1 cellular context compared by ENCODE assay signal in the genomic region with DNA sequence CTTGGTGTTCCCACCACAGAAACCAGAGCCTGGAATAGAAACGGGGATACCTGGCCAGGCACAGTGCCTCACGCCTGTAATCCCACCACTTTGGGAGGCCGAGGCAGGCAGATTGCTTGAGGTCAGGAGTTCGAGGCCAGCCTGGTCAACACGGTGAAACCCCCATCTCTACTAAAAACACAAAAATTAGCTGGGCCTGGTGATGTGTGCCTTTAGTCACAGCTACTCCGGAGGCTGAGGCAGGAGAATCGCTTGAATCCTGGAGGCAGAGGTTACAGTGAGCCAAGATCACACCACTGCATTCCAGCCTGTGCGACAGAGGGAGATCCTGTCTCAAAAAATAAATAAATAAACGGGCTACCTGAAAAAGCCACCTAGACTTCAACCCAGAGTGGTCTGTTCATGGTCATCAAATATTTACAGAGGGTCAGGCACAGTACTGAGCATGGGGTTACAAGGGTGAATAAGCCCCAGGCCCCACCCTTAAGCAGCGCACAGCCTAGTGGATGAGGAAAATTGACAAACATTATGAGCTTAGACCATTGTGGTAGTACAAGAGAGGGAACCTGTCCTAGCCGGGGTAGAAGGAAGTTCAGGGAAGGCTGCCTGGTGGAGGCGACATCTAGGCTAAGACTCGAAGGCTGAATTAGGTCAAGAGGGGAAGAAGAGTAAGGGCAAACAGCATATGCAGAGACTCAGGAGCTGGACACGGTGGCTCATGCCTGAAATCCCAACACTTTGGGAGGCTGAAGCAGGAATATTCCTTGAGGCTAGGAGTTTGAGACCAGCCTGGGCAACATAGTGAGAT.
A peak's percentile ranks its signal among the peaks of the same experiment; 100 is the strongest.
TF ChIP-seq lines count a peak whose summit lies in the region.

No MANE protein-coding gene starts in this region.

TF ChIP-seq in HepG2, 621 proteins besides CTCF, POLR2A, EP300 and RAD21 (continued from another document and continues in another):
- TF ChIP-seq AKAP8 (CRISPR knock-in tag; IDR thresholded peaks at IDR 0.05), result peak; percentile 93
- TF ChIP-seq RXRA (CRISPR knock-in tag; IDR thresholded peaks at IDR 0.05), result peak; percentile 95
- TF ChIP-seq SIX1 (CRISPR knock-in tag; IDR thresholded peaks at IDR 0.05; ENCODE audit: borderline replicate concordance), result peak; percentile 72; the same call in 1 of the 2 replicates
- peak; percentile 52 for TF ChIP-seq STAG1 (CRISPR knock-in tag; IDR thresholded peaks at IDR 0.05)
- TF ChIP-seq, protein P1, sequence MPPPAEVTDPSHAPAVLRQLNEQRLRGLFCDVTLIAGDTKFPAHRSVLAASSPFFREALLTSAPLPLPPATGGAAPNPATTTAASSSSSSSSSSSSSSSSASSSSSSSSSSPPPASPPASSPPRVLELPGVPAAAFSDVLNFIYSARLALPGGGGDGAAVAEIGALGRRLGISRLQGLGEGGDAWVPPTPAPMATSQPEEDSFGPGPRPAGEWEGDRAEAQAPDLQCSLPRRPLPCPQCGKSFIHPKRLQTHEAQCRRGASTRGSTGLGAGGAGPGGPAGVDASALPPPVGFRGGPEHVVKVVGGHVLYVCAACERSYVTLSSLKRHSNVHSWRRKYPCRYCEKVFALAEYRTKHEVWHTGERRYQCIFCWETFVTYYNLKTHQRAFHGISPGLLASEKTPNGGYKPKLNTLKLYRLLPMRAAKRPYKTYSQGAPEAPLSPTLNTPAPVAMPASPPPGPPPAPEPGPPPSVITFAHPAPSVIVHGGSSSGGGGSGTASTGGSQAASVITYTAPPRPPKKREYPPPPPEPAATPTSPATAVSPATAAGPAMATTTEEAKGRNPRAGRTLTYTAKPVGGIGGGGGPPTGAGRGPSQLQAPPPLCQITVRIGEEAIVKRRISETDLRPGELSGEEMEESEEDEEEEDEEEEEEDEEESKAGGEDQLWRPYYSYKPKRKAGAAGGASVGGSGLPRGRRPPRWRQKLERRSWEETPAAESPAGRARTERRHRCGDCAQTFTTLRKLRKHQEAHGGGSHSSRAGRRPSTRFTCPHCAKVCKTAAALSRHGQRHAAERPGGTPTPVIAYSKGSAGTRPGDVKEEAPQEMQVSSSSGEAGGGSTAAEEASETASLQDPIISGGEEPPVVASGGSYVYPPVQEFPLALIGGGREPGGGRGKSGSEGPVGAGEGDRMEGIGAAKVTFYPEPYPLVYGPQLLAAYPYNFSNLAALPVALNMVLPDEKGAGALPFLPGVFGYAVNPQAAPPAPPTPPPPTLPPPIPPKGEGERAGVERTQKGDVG (CRISPR knock-in tag; IDR thresholded peaks at IDR 0.05; ENCODE audit: borderline replicate concordance), result peak; percentile 32; the same call in 1 of the 2 replicates
- TF ChIP-seq JARID2 (CRISPR knock-in tag; IDR thresholded peaks at IDR 0.05; ENCODE audit: insufficient replicate concordance), result peak; percentile 73
- TF ChIP-seq ZZZ3 (CRISPR knock-in tag; IDR thresholded peaks at IDR 0.05; ENCODE audit: borderline replicate concordance), result no peak; the same call in 1 of the 2 replicates
- peak; percentile 91 for TF ChIP-seq NR2F6 (IDR thresholded peaks at IDR 0.05)
- peak; percentile 93 for TF ChIP-seq NR2F6 (CRISPR knock-in tag; IDR thresholded peaks at IDR 0.05)
- TF ChIP-seq SIN3A (IDR thresholded peaks at IDR 0.05; ENCODE audit: borderline replicate concordance, low read depth, low read length), result no peak
- TF ChIP-seq, protein P2, sequence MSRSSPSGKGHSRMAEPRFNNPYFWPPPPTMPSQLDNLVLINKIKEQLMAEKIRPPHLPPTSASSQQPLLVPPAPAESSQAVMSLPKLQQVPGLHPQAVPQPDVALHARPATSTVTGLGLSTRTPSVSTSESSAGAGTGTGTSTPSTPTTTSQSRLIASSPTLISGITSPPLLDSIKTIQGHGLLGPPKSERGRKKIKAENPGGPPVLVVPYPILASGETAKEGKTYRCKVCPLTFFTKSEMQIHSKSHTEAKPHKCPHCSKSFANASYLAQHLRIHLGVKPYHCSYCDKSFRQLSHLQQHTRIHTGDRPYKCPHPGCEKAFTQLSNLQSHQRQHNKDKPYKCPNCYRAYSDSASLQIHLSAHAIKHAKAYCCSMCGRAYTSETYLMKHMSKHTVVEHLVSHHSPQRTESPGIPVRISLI (CRISPR knock-in tag; IDR thresholded peaks at IDR 0.05; ENCODE audit: borderline replicate concordance), result peak; percentile 58; the same call in 1 of the 2 replicates
- no peak for TF ChIP-seq THYN1 (CRISPR knock-in tag; IDR thresholded peaks at IDR 0.05; ENCODE audit: borderline replicate concordance, low read depth)
- peak; percentile 50 for TF ChIP-seq MED8 (CRISPR knock-in tag; IDR thresholded peaks at IDR 0.05; ENCODE audit: insufficient replicate concordance)
- no peak; the same call in 1 of the 2 replicates for TF ChIP-seq ZNF430 (CRISPR knock-in tag; IDR thresholded peaks at IDR 0.05)
- TF ChIP-seq ZNF431 (CRISPR knock-in tag; IDR thresholded peaks at IDR 0.05; ENCODE audit: borderline replicate concordance, low read depth), result peak; percentile 96
- peak; percentile 84 for TF ChIP-seq FOXK1 (CRISPR knock-in tag; IDR thresholded peaks at IDR 0.05; ENCODE audit: borderline replicate concordance, low read depth)
- TF ChIP-seq, protein P3, sequence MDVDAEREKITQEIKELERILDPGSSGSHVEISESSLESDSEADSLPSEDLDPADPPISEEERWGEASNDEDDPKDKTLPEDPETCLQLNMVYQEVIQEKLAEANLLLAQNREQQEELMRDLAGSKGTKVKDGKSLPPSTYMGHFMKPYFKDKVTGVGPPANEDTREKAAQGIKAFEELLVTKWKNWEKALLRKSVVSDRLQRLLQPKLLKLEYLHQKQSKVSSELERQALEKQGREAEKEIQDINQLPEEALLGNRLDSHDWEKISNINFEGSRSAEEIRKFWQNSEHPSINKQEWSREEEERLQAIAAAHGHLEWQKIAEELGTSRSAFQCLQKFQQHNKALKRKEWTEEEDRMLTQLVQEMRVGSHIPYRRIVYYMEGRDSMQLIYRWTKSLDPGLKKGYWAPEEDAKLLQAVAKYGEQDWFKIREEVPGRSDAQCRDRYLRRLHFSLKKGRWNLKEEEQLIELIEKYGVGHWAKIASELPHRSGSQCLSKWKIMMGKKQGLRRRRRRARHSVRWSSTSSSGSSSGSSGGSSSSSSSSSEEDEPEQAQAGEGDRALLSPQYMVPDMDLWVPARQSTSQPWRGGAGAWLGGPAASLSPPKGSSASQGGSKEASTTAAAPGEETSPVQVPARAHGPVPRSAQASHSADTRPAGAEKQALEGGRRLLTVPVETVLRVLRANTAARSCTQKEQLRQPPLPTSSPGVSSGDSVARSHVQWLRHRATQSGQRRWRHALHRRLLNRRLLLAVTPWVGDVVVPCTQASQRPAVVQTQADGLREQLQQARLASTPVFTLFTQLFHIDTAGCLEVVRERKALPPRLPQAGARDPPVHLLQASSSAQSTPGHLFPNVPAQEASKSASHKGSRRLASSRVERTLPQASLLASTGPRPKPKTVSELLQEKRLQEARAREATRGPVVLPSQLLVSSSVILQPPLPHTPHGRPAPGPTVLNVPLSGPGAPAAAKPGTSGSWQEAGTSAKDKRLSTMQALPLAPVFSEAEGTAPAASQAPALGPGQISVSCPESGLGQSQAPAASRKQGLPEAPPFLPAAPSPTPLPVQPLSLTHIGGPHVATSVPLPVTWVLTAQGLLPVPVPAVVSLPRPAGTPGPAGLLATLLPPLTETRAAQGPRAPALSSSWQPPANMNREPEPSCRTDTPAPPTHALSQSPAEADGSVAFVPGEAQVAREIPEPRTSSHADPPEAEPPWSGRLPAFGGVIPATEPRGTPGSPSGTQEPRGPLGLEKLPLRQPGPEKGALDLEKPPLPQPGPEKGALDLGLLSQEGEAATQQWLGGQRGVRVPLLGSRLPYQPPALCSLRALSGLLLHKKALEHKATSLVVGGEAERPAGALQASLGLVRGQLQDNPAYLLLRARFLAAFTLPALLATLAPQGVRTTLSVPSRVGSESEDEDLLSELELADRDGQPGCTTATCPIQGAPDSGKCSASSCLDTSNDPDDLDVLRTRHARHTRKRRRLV (CRISPR knock-in tag; IDR thresholded peaks at IDR 0.05), result no peak
- peak; percentile 99 for TF ChIP-seq ZNF501 (CRISPR knock-in tag; IDR thresholded peaks at IDR 0.05)
- 0 out of 2 replicates have a peak, but pooled peaks have one; percentile 64 for TF ChIP-seq ZNF136 (CRISPR knock-in tag; IDR thresholded peaks at IDR 0.05; ENCODE audit: low read depth)
- TF ChIP-seq NR2C2 (CRISPR knock-in tag; IDR thresholded peaks at IDR 0.05; ENCODE audit: borderline replicate concordance), result peak; percentile 71
- no peak for TF ChIP-seq RAD51 (IDR thresholded peaks at IDR 0.05; ENCODE audit: borderline replicate concordance)
- TF ChIP-seq, protein P4, sequence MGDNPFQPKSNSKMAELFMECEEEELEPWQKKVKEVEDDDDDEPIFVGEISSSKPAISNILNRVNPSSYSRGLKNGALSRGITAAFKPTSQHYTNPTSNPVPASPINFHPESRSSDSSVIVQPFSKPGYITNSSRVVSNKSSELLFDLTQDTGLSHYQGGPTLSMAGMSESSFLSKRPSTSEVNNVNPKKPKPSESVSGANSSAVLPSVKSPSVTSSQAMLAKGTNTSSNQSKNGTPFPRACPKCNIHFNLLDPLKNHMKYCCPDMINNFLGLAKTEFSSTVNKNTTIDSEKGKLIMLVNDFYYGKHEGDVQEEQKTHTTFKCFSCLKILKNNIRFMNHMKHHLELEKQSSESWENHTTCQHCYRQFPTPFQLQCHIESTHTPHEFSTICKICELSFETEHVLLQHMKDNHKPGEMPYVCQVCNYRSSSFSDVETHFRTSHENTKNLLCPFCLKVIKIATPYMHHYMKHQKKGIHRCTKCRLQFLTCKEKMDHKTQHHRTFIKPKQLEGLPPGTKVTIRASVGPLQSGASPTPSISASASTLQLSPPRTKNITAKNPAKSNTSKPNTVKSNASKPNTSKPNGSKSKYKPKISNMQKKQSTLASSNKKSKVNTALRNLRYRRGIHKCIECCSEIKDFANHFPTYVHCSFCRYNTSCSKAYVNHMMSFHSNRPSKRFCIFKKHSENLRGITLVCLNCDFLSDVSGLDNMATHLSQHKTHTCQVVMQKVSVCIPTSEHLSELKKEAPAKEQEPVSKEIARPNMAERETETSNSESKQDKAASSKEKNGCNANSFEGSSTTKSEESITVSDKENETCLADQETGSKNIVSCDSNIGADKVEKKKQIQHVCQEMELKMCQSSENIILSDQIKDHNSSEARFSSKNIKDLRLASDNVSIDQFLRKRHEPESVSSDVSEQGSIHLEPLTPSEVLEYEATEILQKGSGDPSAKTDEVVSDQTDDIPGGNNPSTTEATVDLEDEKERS (CRISPR knock-in tag; IDR thresholded peaks at IDR 0.05), result peak; percentile 99
- no peak for TF ChIP-seq AGO1 (IDR thresholded peaks at IDR 0.05; ENCODE audit: low read depth, low read length, poor library complexity, severe bottlenecking)
- no peak for TF ChIP-seq NFRKB (IDR thresholded peaks at IDR 0.05)
- TF ChIP-seq RBFOX2 (IDR thresholded peaks at IDR 0.05; ENCODE audit: low read depth, low read length), result no peak
- peak; percentile 83 for TF ChIP-seq ZNF607 (CRISPR knock-in tag; IDR thresholded peaks at IDR 0.05; ENCODE audit: borderline replicate concordance)
- peak; percentile 75; the same call in 1 of the 2 replicates for TF ChIP-seq SRY (CRISPR knock-in tag; IDR thresholded peaks at IDR 0.05)
- TF ChIP-seq, protein P5, sequence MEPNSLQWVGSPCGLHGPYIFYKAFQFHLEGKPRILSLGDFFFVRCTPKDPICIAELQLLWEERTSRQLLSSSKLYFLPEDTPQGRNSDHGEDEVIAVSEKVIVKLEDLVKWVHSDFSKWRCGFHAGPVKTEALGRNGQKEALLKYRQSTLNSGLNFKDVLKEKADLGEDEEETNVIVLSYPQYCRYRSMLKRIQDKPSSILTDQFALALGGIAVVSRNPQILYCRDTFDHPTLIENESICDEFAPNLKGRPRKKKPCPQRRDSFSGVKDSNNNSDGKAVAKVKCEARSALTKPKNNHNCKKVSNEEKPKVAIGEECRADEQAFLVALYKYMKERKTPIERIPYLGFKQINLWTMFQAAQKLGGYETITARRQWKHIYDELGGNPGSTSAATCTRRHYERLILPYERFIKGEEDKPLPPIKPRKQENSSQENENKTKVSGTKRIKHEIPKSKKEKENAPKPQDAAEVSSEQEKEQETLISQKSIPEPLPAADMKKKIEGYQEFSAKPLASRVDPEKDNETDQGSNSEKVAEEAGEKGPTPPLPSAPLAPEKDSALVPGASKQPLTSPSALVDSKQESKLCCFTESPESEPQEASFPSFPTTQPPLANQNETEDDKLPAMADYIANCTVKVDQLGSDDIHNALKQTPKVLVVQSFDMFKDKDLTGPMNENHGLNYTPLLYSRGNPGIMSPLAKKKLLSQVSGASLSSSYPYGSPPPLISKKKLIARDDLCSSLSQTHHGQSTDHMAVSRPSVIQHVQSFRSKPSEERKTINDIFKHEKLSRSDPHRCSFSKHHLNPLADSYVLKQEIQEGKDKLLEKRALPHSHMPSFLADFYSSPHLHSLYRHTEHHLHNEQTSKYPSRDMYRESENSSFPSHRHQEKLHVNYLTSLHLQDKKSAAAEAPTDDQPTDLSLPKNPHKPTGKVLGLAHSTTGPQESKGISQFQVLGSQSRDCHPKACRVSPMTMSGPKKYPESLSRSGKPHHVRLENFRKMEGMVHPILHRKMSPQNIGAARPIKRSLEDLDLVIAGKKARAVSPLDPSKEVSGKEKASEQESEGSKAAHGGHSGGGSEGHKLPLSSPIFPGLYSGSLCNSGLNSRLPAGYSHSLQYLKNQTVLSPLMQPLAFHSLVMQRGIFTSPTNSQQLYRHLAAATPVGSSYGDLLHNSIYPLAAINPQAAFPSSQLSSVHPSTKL (CRISPR knock-in tag; IDR thresholded peaks at IDR 0.05), result peak; percentile 98
- peak; percentile 23; the same call in 1 of the 2 replicates for TF ChIP-seq BRD4 (CRISPR knock-in tag; IDR thresholded peaks at IDR 0.05)
